Comparison of ENCODE assay signal across 21 cellular contexts in the genomic region with DNA sequence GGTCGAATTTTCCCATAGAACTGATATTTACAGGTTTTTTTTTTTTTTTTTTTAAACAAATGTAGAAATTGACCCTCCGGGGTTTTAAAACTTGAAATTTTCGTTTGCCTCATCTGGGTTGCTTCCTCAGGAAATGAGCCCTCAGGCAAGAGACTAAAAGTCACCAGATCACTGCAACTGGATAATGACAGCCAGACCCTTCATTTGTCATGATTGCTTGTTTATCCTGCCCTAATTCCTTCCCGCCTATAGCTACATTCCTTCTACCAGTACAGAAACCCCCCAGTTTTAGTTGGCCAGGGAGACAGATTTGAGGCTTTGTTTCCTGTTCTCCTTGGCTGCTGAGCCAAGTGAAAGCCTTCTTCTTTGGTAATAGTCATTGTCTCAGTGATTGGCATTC. TPM values are rescaled to one million over a fixed set of nuclear protein-coding genes. Genes with fewer than 3 reads are reported as not detected.
DNase-seq lines count a peak whose midpoint lies in the region; ATAC-seq, FAIRE-seq and TF ChIP-seq lines count a peak whose summit lies in the region.
"Had no signal": no experiment of that assay in that cellular context is flagged by ENCODE, and none has a peak within 500 bp of the region (broad histone marks: within the 10 kb centered on the region; RNA-seq: fewer than 3 reads in every experiment).

No MANE protein-coding gene starts in this region.

- peaks cover 27% of the 10 kb centered on the region for H3K4me1 Mint-ChIP-seq in neural progenitor cell
- H3K4me1 Mint-ChIP-seq in CD4-positive, alpha-beta memory T cell = no peaks in the 10 kb centered on the region
- H3K4me1 Mint-ChIP-seq: activated CD4-positive, alpha-beta T cell treated with anti-CD3 and anti-CD28 coated beads, Interleukin-2, amount 10 ng/mL, durations not matched to agents 24 days and 14 days; stimulated activated memory B cell treated with anti-CD40 and anti-IgM and Interleukin-4, amounts not matched to agents 10 μg/mL and 1 μg/mL and 100 μg/mL, for 72 hours had no signal

- TF ChIP-seq POLR2A in endothelial cell of umbilical vein (IDR thresholded peaks at IDR 0.05; ENCODE audit: low read depth, low read length) = no peak

- no peak for ATAC-seq in HG03342 (IDR thresholded peaks at IDR 0.05; ENCODE audit: unreplicated experiment)
- ATAC-seq in HG03460 (IDR thresholded peaks at IDR 0.05; ENCODE audit: unreplicated experiment) = no peak
- ATAC-seq: left ventricle myocardium superior; stimulated activated memory B cell treated with anti-CD40 and anti-IgM and Interleukin-4, amounts not matched to agents 10 μg/mL and 1 μg/mL and 100 μg/mL, for 72 hours had no signal

- TF ChIP-seq CTCF in endothelial cell of umbilical vein (IDR thresholded peaks at IDR 0.05; ENCODE audit: extremely low read depth in 1 of 2, insufficient read depth in 1 of 2, low read depth in 1 of 2, low read length in 2 of 2) (no peak), neural progenitor cell (IDR thresholded peaks at IDR 0.05) (no peak)

- no peak overlapping the region for H3K4me3 Mint-ChIP-seq in neural progenitor cell
- no peak overlapping the region for H3K4me3 Mint-ChIP-seq in CD4-positive, alpha-beta memory T cell
- H3K4me3 Mint-ChIP-seq: activated CD4-positive, alpha-beta T cell treated with anti-CD3 and anti-CD28 coated beads, Interleukin-2, amount 10 ng/mL, durations not matched to agents 24 days and 14 days; dendritic cell treated with granulocyte-macrophage colony-stimulating factor and Interleukin-4, amounts not matched to agents 40 ng/mL and 50 ng/mL, for 4 days; stimulated activated memory B cell treated with anti-CD40 and anti-IgM and Interleukin-4, amounts not matched to agents 10 μg/mL and 1 μg/mL and 100 μg/mL, for 72 hours had no signal

- DNase-seq in GM23248 (peak; percentile 18), RPMI7951 (ENCODE audit: low read depth) (peak; percentile 71), endothelial cell of umbilical vein (ENCODE audit: low read depth, low spot score) (peak; percentile 45), neural progenitor cell (ENCODE audit: low spot score) (peak; percentile 7), NCI-H128 (lab: John Stamatoyannopoulos, UW; ENCODE audit: unreplicated experiment) (no peak)
- no peak for DNase-seq in CD4-positive, alpha-beta memory T cell
- DNase-seq: activated CD4-positive, alpha-beta T cell treated with anti-CD3 and anti-CD28 coated beads, Interleukin-2, amount 10 ng/mL, durations not matched to agents 24 days and 14 days; activated naive CD4-positive, alpha-beta T cell; C1 segment of cervical spinal cord; KG1; left ventricle myocardium superior; NCI-H187; SIG-M5; spleen; T-helper 9 cell; tibial artery had no signal

- H3K36me3 ChIP-seq in GM23248 (ENCODE audit: low read depth) (no peaks in the 10 kb centered on the region), endothelial cell of umbilical vein (ENCODE audit: control insufficient read depth in 2 of 2, extremely low read depth in 1 of 2, insufficient read depth in 2 of 2, low read length in 2 of 2) (no peaks in the 10 kb centered on the region), neural progenitor cell (no peaks in the 10 kb centered on the region)
- H3K36me3 ChIP-seq in CD4-positive, alpha-beta memory T cell (ENCODE audit: insufficient read depth, low read length) = no peaks in the 10 kb centered on the region
- H3K36me3 ChIP-seq: prostate gland, spleen, tibial artery had no signal

- H3K27me3 ChIP-seq in GM23248 (replicated peaks; ENCODE audit: insufficient read depth) = no peaks in the 10 kb centered on the region
- H3K27me3 ChIP-seq in endothelial cell of umbilical vein (ENCODE audit: control insufficient read depth in 2 of 2, insufficient read depth in 2 of 2, low read length in 2 of 2) = no peaks in the 10 kb centered on the region
- H3K27me3 ChIP-seq in neural progenitor cell = no peaks in the 10 kb centered on the region
- H3K27me3 ChIP-seq in CD4-positive, alpha-beta memory T cell (ENCODE audit: insufficient read depth, low read length) = no peaks in the 10 kb centered on the region
- H3K27me3 ChIP-seq: tibial artery had no signal

- H3K4me1 ChIP-seq in GM23248 (ENCODE audit: insufficient read depth) (peaks cover 5% of the 10 kb centered on the region), endothelial cell of umbilical vein (ENCODE audit: control insufficient read depth, extremely low read depth, insufficient read depth, low read length) (peaks cover 9% of the 10 kb centered on the region), neural progenitor cell (peaks cover 9% of the 10 kb centered on the region)
- no peaks in the 10 kb centered on the region for H3K4me1 ChIP-seq in CD4-positive, alpha-beta memory T cell (ENCODE audit: insufficient read depth, low read length)
- H3K4me1 ChIP-seq: prostate gland, tibial artery had no signal

- no peaks in the 10 kb centered on the region for H3K9me2 ChIP-seq in GM23248 (ENCODE audit: insufficient read depth)

- no peaks in the 10 kb centered on the region for H3K9me1 ChIP-seq in endothelial cell of umbilical vein (replicated peaks; ENCODE audit: control insufficient read depth, extremely low read depth, insufficient read depth, low read length)

- peaks cover 8% of the 10 kb centered on the region for H3K36me3 Mint-ChIP-seq in neural progenitor cell
- no peaks in the 10 kb centered on the region for H3K36me3 Mint-ChIP-seq in CD4-positive, alpha-beta memory T cell
- H3K36me3 Mint-ChIP-seq: stimulated activated memory B cell treated with anti-CD40 and anti-IgM and Interleukin-4, amounts not matched to agents 10 μg/mL and 1 μg/mL and 100 μg/mL, for 72 hours had no signal

- H3K27ac ChIP-seq in GM23248 (no peak overlapping the region), endothelial cell of umbilical vein (ENCODE audit: insufficient read depth, low read depth, low read length) (no peak overlapping the region), neural progenitor cell (no peak overlapping the region)
- H3K27ac ChIP-seq in CD4-positive, alpha-beta memory T cell (ENCODE audit: low read depth, low read length) = no peak overlapping the region
- H3K27ac ChIP-seq: prostate gland, spleen, tibial artery had no signal

- WGBS in GM23248 (ENCODE audit: low coverage in 1 of 2, low lambda C conversion rate in 2 of 2, missing lambda C conversion rate in 2 of 2), 2 experiments = 45 to 47% methylated on average over 4 of the region's 4 CpGs

- in situ Hi-C loops in GM23248 (cut with MboI) = loop anchor here (10.0 kb wide), 1 partner anchor 109 kb away; no protein-coding TSS in a partner anchor

- peak overlapping the region; percentile 65 for H3K27ac Mint-ChIP-seq in neural progenitor cell
- H3K27ac Mint-ChIP-seq in CD4-positive, alpha-beta memory T cell = no peak overlapping the region
- H3K27ac Mint-ChIP-seq: activated CD4-positive, alpha-beta T cell treated with anti-CD3 and anti-CD28 coated beads, Interleukin-2, amount 10 ng/mL, durations not matched to agents 24 days and 14 days; dendritic cell treated with granulocyte-macrophage colony-stimulating factor and Interleukin-4, amounts not matched to agents 40 ng/mL and 50 ng/mL, for 4 days; stimulated activated memory B cell treated with anti-CD40 and anti-IgM and Interleukin-4, amounts not matched to agents 10 μg/mL and 1 μg/mL and 100 μg/mL, for 72 hours had no signal

- dilution Hi-C loops in endothelial cell of umbilical vein (cut with MboI; ENCODE audit: extremely low pct_ligation_motif_present, low sequenced_read_pairs) = no loop called here

- H3K9me3 ChIP-seq in GM23248 (ENCODE audit: low read depth) = no peaks in the 10 kb centered on the region
- no peaks in the 10 kb centered on the region for H3K9me3 ChIP-seq in endothelial cell of umbilical vein (replicated peaks; ENCODE audit: control insufficient read depth, insufficient read depth, low read length)
- no peaks in the 10 kb centered on the region for H3K9me3 ChIP-seq in neural progenitor cell (ENCODE audit: low read depth)
- H3K9me3 ChIP-seq in CD4-positive, alpha-beta memory T cell (ENCODE audit: control insufficient read depth in 1 of 2, low read length in 2 of 2) = no peaks in the 10 kb centered on the region
- H3K9me3 ChIP-seq: prostate gland, spleen, tibial artery had no signal

- H2AFZ ChIP-seq in GM23248 (no peak overlapping the region), endothelial cell of umbilical vein (ENCODE audit: low read depth, low read length) (peak overlapping the region; percentile 72), neural progenitor cell (replicated peaks) (no peak overlapping the region)

- H3K79me2 ChIP-seq in GM23248 (ENCODE audit: insufficient read depth) (no peaks in the 10 kb centered on the region), endothelial cell of umbilical vein (ENCODE audit: control insufficient read depth, insufficient read depth, low read length) (no peaks in the 10 kb centered on the region), neural progenitor cell (ENCODE audit: low read depth) (no peaks in the 10 kb centered on the region)

- no peak overlapping the region for H3K4me2 ChIP-seq in GM23248 (ENCODE audit: unreplicated experiment)
- H3K4me2 ChIP-seq in endothelial cell of umbilical vein (ENCODE audit: insufficient read depth, low read length) = peak overlapping the region; percentile 25
- no peak overlapping the region for H3K4me2 ChIP-seq in neural progenitor cell

- intact Hi-C loops in endothelial cell of umbilical vein (cut with micrococcal nuclease) = no loop called here
- intact Hi-C loops in CD4-positive, alpha-beta memory T cell (cut with micrococcal nuclease) = no loop called here

- H3K4me3 ChIP-seq in GM23248 (no peak overlapping the region), endothelial cell of umbilical vein (replicated peaks in 1 of 3; ENCODE audit: insufficient read depth in 1 of 3, low read depth in 1 of 3, low read length in 3 of 3) (no peak overlapping the region), neural progenitor cell (no peak overlapping the region)
- H3K4me3 ChIP-seq in CD4-positive, alpha-beta memory T cell (ENCODE audit: low read length in 2 of 2) = no peak overlapping the region
- H3K4me3 ChIP-seq: prostate gland, spleen, tibial artery had no signal

- H3K9me3 Mint-ChIP-seq in neural progenitor cell = peaks cover 15% of the 10 kb centered on the region
- H3K9me3 Mint-ChIP-seq in CD4-positive, alpha-beta memory T cell = no peaks in the 10 kb centered on the region
- H3K9me3 Mint-ChIP-seq: activated CD4-positive, alpha-beta T cell treated with anti-CD3 and anti-CD28 coated beads, Interleukin-2, amount 10 ng/mL, durations not matched to agents 24 days and 14 days; dendritic cell treated with granulocyte-macrophage colony-stimulating factor and Interleukin-4, amounts not matched to agents 40 ng/mL and 50 ng/mL, for 4 days; stimulated activated memory B cell treated with anti-CD40 and anti-IgM and Interleukin-4, amounts not matched to agents 10 μg/mL and 1 μg/mL and 100 μg/mL, for 72 hours had no signal

- H3F3A ChIP-seq in GM23248 (ENCODE audit: insufficient read depth) = peaks cover 9% of the 10 kb centered on the region
- peaks cover 15% of the 10 kb centered on the region for H3F3A ChIP-seq in neural progenitor cell (ENCODE audit: low read depth)

- POLR2A ChIA-PET in endothelial cell of umbilical vein (lab: Charles Lee) = no interaction called here
- POLR2A ChIA-PET in CD4-positive, alpha-beta memory T cell (lab: Charles Lee; ENCODE audit: partially characterized antibody) = no interaction called here

- H3K27me3 Mint-ChIP-seq in neural progenitor cell (ENCODE audit: insufficient read depth, low read depth) = peaks cover 2% of the 10 kb centered on the region
- peaks cover 10 to 28% of the 10 kb centered on the region in 2 donors for H3K27me3 Mint-ChIP-seq in CD4-positive, alpha-beta memory T cell
- H3K27me3 Mint-ChIP-seq: dendritic cell treated with granulocyte-macrophage colony-stimulating factor and Interleukin-4, amounts not matched to agents 40 ng/mL and 50 ng/mL, for 4 days had no signal

- CTCF ChIA-PET in endothelial cell of umbilical vein (lab: Charles Lee) = interaction anchor here (1.3 to 4.4 kb wide), 2 partner anchors 9 to 15 kb away, joined by 5 to 31 read pairs; no protein-coding TSS in a partner anchor
- CTCF ChIA-PET in CD4-positive, alpha-beta memory T cell (lab: Charles Lee; ENCODE audit: partially characterized antibody) = interaction anchor here (3.2 kb wide), 1 partner anchor 9 kb away, joined by 30 read pairs; no protein-coding TSS in a partner anchor

- no TSS peak for BruUV-seq in endothelial cell of umbilical vein (replicated peaks; lab: Mats Ljungman, UMichigan)

- no peaks in the 10 kb centered on the region for H4K20me1 ChIP-seq in GM23248 (ENCODE audit: insufficient read depth)
- H4K20me1 ChIP-seq in endothelial cell of umbilical vein (replicated peaks; ENCODE audit: control insufficient read depth, extremely low read depth, insufficient read depth, low read length) = no peaks in the 10 kb centered on the region
- no peaks in the 10 kb centered on the region for H4K20me1 ChIP-seq in neural progenitor cell (ENCODE audit: low read depth)

- peak; percentile 64 for FAIRE-seq in endothelial cell of umbilical vein (lab: Jason Lieb, UNC)

- no peak overlapping the region for H3K9ac ChIP-seq in GM23248
- H3K9ac ChIP-seq in endothelial cell of umbilical vein (replicated peaks; ENCODE audit: extremely low read depth, insufficient read depth, low read length) = no peak overlapping the region
- no peak overlapping the region for H3K9ac ChIP-seq in neural progenitor cell

RNA-seq across cellular contexts. Expression of a gene that starts 44.0 kb away (rescaled TPM):
- total RNA-seq in GM23248 (2014; rRNA removed; shearing (Covaris generic)) = 949 and 951 TPM in 2 replicates
- polyA plus RNA-seq in GM23248 (2016; fragmentation: Nextera tagmentation; extraction: Ambion mirVana) (1,347 and 1,359 TPM in 2 replicates), endothelial cell of umbilical vein (770 and 1,004 TPM in 2 replicates)
- 436 and 611 TPM in 2 replicates for total RNA-seq in RPMI7951 (2014; rRNA removed; shearing (Covaris generic))
- total RNA-seq in endothelial cell of umbilical vein (377 and 526 TPM in 2 replicates), neural progenitor cell (ENCODE audit: low replicate concordance) (0.86 and 1.5 TPM in 2 replicates)
- 668 and 889 TPM in 2 replicates for polyA plus RNA-seq in endothelial cell of umbilical vein (2011; cell fraction: cytosol; rRNA removed)
- polyA plus RNA-seq in endothelial cell of umbilical vein (2011; cell fraction: nucleus; rRNA removed) = 359 and 408 TPM in 2 replicates
- 431 and 488 TPM in 2 replicates for polyA plus RNA-seq in endothelial cell of umbilical vein (2012)
- polyA minus RNA-seq in endothelial cell of umbilical vein = 262 and 334 TPM in 2 replicates
- 3.2 TPM for polyA minus RNA-seq in endothelial cell of umbilical vein (2011; cell fraction: cytosol; rRNA and poly(A)+ RNA removed)
- polyA minus RNA-seq in endothelial cell of umbilical vein (2011; cell fraction: nucleus; rRNA and poly(A)+ RNA removed) = 73.2 and 129 TPM in 2 replicates
- not detected for total RNA-seq in CD4-positive, alpha-beta memory T cell
- not detected for polyA plus RNA-seq in CD4-positive, alpha-beta memory T cell
- total RNA-seq: activated CD4-positive, alpha-beta T cell treated with anti-CD3 and anti-CD28 coated beads, Interleukin-2, amount 10 ng/mL, durations not matched to agents 24 days and 14 days had no signal

Comparison
In these comparisons a context has a peak if more than half of its experiments do, and no peak if none do; other contexts are left out.
1. DNase-seq: peak in GM23248 (single experiment), RPMI7951 (single experiment), endothelial cell of umbilical vein (single experiment) and neural progenitor cell (single experiment); none in CD4-positive, alpha-beta memory T cell (0 of 5) and NCI-H128 (single experiment).
2. RNA of a gene that starts 44.0 kb away (total RNA-seq): 949 to 951 TPM in GM23248, 377 to 526 TPM in endothelial cell of umbilical vein and 436 to 611 TPM in RPMI7951; 0.86 to 1.5 TPM in neural progenitor cell and not detected in CD4-positive, alpha-beta memory T cell; every median in the first group is over 100 times any median in the second.